Comparison of ENCODE assay signal across 8 cellular contexts in genomic region chr15:68797157-68797556, GRCh38. TPM values are rescaled to one million over a fixed set of nuclear protein-coding genes. Genes with fewer than 3 reads are reported as not detected.
A peak's percentile ranks its signal among the peaks of the same experiment; 100 is the strongest.
DNase-seq lines count a peak whose midpoint lies in the region; ATAC-seq and TF ChIP-seq lines count a peak whose summit lies in the region.

No MANE protein-coding gene starts in this region.

- no peaks in the 10 kb centered on the region for H3K9me2 ChIP-seq in GM23248 (ENCODE audit: insufficient read depth)

- H3K4me1 ChIP-seq in GM23248 (ENCODE audit: insufficient read depth): peaks cover 15% of the 10 kb centered on the region

- peak; percentile 31 for DNase-seq in EH (ENCODE audit: low read depth)
- peak; percentile 43 for DNase-seq in GM23248
- DNase-seq in natural killer cell: no peak
- no peak for DNase-seq in NCI-H524 treated with DMSO at 0.1 percent for 48 hours (lab: John Stamatoyannopoulos, UW)
- DNase-seq in NCI-H2081 treated with DMSO at 0.1 percent for 48 hours (lab: John Stamatoyannopoulos, UW): no peak

- 36 to 43% methylated on average over 3 of the region's 3 CpGs for WGBS in GM23248 (ENCODE audit: low coverage in 1 of 2, low lambda C conversion rate in 2 of 2, missing lambda C conversion rate in 2 of 2), 2 experiments

- no peak overlapping the region for H3K27ac ChIP-seq in GM23248

- peaks cover 15% of the 10 kb centered on the region for H3F3A ChIP-seq in GM23248 (ENCODE audit: insufficient read depth)

- peak overlapping the region; percentile 42 for H3K27ac Mint-ChIP-seq in activated naive CD4-positive, alpha-beta T cell treated with anti-CD3 and anti-CD28 coated beads, Interleukin-2, amount 50 U/mL, for 24 hours
- peak overlapping the region; percentile 88 to 94 for H3K27ac Mint-ChIP-seq in natural killer cell

- H3K36me3 Mint-ChIP-seq in activated naive CD4-positive, alpha-beta T cell treated with anti-CD3 and anti-CD28 coated beads, Interleukin-2, amount 50 U/mL, for 24 hours: peaks cover 10% of the 10 kb centered on the region
- H3K36me3 Mint-ChIP-seq in natural killer cell: no peaks in the 10 kb centered on the region

- H2AFZ ChIP-seq in GM23248: no peak overlapping the region

- no peaks in the 10 kb centered on the region for H3K27me3 ChIP-seq in GM23248 (replicated peaks; ENCODE audit: insufficient read depth)

- TF ChIP-seq CTCF in natural killer cell (IDR thresholded peaks at IDR 0.05): no peak

- no peak overlapping the region for H3K4me3 ChIP-seq in GM23248

- ATAC-seq in natural killer cell (peak in 2 of 3 donors; percentile 16 to 39), HG03342 (IDR thresholded peaks at IDR 0.05; ENCODE audit: unreplicated experiment) (no peak), GM21367 (IDR thresholded peaks at IDR 0.05; ENCODE audit: unreplicated experiment) (no peak)

- H3K4me2 ChIP-seq in GM23248 (ENCODE audit: unreplicated experiment): no peak overlapping the region

- intact Hi-C loops in natural killer cell (cut with micrococcal nuclease): loop anchor here (5.0 kb wide), 1 partner anchor 655 kb away; the partner anchor contains the start of gene RPLP1

- no peaks in the 10 kb centered on the region for H3K36me3 ChIP-seq in GM23248 (ENCODE audit: low read depth)

- peaks cover 94% of the 10 kb centered on the region for H3K4me1 Mint-ChIP-seq in activated naive CD4-positive, alpha-beta T cell treated with anti-CD3 and anti-CD28 coated beads, Interleukin-2, amount 50 U/mL, for 24 hours
- H3K4me1 Mint-ChIP-seq in natural killer cell: peaks cover 96 to 98% of the 10 kb centered on the region in 2 donors

- H3K9me3 ChIP-seq in GM23248 (ENCODE audit: low read depth): no peaks in the 10 kb centered on the region

- H3K9me3 Mint-ChIP-seq in activated naive CD4-positive, alpha-beta T cell treated with anti-CD3 and anti-CD28 coated beads, Interleukin-2, amount 50 U/mL, for 24 hours: no peaks in the 10 kb centered on the region
- H3K9me3 Mint-ChIP-seq in natural killer cell: no peaks in the 10 kb centered on the region

- H3K9ac ChIP-seq in GM23248: no peak overlapping the region

- in situ Hi-C loops in GM23248 (cut with MboI): no loop called here

- H4K20me1 ChIP-seq in GM23248 (ENCODE audit: insufficient read depth): peaks cover 3% of the 10 kb centered on the region; the same call in 1 of the 2 replicates

- peaks cover 94% of the 10 kb centered on the region for H3K79me2 ChIP-seq in GM23248 (ENCODE audit: insufficient read depth)

- H3K4me3 Mint-ChIP-seq in activated naive CD4-positive, alpha-beta T cell treated with anti-CD3 and anti-CD28 coated beads, Interleukin-2, amount 50 U/mL, for 24 hours: peak overlapping the region; percentile 31
- H3K4me3 Mint-ChIP-seq in natural killer cell: peak overlapping the region; percentile 78

- H3K27me3 Mint-ChIP-seq in activated naive CD4-positive, alpha-beta T cell treated with anti-CD3 and anti-CD28 coated beads, Interleukin-2, amount 50 U/mL, for 24 hours: no peaks in the 10 kb centered on the region
- H3K27me3 Mint-ChIP-seq in natural killer cell (ENCODE audit: low read depth in 2 of 2): no peaks in the 10 kb centered on the region

RNA-seq across cellular contexts. Expression of gene ANP32A, which starts 23.5 kb away (rescaled TPM):
- 40.1 and 40.3 TPM in 2 replicates for total RNA-seq in GM23248 (2014; rRNA removed; shearing (Covaris generic))
- polyA plus RNA-seq in GM23248 (2016; fragmentation: Nextera tagmentation; extraction: Ambion mirVana): 69.7 and 70.0 TPM in 2 replicates
- total RNA-seq in natural killer cell: 100 to 1,000 TPM; 133 to 150 (median 148) TPM

Comparison
In these comparisons a context has a peak if more than half of its experiments do, and no peak if none do; other contexts are left out.
1. DNase-seq: peak in EH (single experiment) and GM23248 (single experiment); none in natural killer cell (single experiment), NCI-H524 treated with DMSO at 0.1 percent for 48 hours (single experiment) and NCI-H2081 treated with DMSO at 0.1 percent for 48 hours (single experiment).
2. ATAC-seq: peak in natural killer cell (2 of 3); none in HG03342 (single experiment) and GM21367 (single experiment).